10 cellular contexts compared by ENCODE assay signal in genomic region chr10:17232276-17232987, GRCh38. TPM values are rescaled to one million over a fixed set of nuclear protein-coding genes. Genes with fewer than 3 reads are reported as not detected.
A peak's percentile ranks its signal among the peaks of the same experiment; 100 is the strongest.
DNase-seq lines count a peak whose midpoint lies in the region; TF ChIP-seq lines count a peak whose summit lies in the region.
"Had no signal": no experiment of that assay in that cellular context is flagged by ENCODE, and none has a peak within 500 bp of the region (broad histone marks: within the 10 kb centered on the region; RNA-seq: fewer than 3 reads in every experiment).

No MANE protein-coding gene starts in this region.

- peaks cover 25% of the 10 kb centered on the region for H3K4me1 ChIP-seq in effector memory CD4-positive, alpha-beta T cell (ENCODE audit: control insufficient read depth, insufficient read depth, low read length, poor library complexity, severe bottlenecking)

- H3K27ac ChIP-seq in effector memory CD4-positive, alpha-beta T cell (ENCODE audit: insufficient read depth, low read length, poor library complexity, severe bottlenecking): peak overlapping the region; percentile 20

- no peak for TF ChIP-seq CTCF in GM13977 (IDR thresholded peaks at IDR 0.05; ENCODE audit: extremely low read depth, insufficient read depth, missing control alignments)

- H3K27me3 ChIP-seq in MG63: no peaks in the 10 kb centered on the region
- no peaks in the 10 kb centered on the region for H3K27me3 ChIP-seq in effector memory CD4-positive, alpha-beta T cell (replicated peaks; ENCODE audit: control insufficient read depth, insufficient read depth, low read length, poor library complexity, severe bottlenecking)

- in situ Hi-C loops in GM13977 (cut with MboI; ENCODE audit: low pct_unique_long_range_greater_than_20kb, low sequenced_read_pairs, unreplicated experiment): no loop called here

- no peaks in the 10 kb centered on the region for H3K9me3 ChIP-seq in MG63
- H3K9me3 ChIP-seq in effector memory CD4-positive, alpha-beta T cell (ENCODE audit: control insufficient read depth, low read length): no peaks in the 10 kb centered on the region

- H3K4me3 ChIP-seq in MG63 (peak overlapping the region; percentile 82), skeletal muscle cell (ENCODE audit: low read depth, low read length) (peak overlapping the region; percentile 97)
- peak overlapping the region; percentile 91 for H3K4me3 ChIP-seq in effector memory CD4-positive, alpha-beta T cell (ENCODE audit: insufficient read depth, low read depth, low read length, poor library complexity, severe bottlenecking)

- DNase-seq in GM13977 (ENCODE audit: low spot score): peak; percentile 46
- DNase-seq in MG63: no peak
- no peak for DNase-seq in effector memory CD4-positive, alpha-beta T cell
- DNase-seq in skeletal muscle cell (ENCODE audit: low read depth): no peak
- no peak for DNase-seq in NCI-H1436 (lab: John Stamatoyannopoulos, UW)
- DNase-seq in NCI-H2029 (lab: John Stamatoyannopoulos, UW): no peak
- DNase-seq in epidermal melanocyte (ENCODE audit: insufficient read length, low spot score): no peak
- no peak for DNase-seq in foreskin melanocyte
- DNase-seq: activated effector memory CD4-positive, alpha-beta T cell treated with anti-CD3 and anti-CD28 coated beads, Interleukin-2, amount 50 U/mL, for 16 hours; NCI-H226 had no signal

- peaks cover 83% of the 10 kb centered on the region for H3K36me3 ChIP-seq in MG63
- peaks cover 69% of the 10 kb centered on the region for H3K36me3 ChIP-seq in effector memory CD4-positive, alpha-beta T cell (ENCODE audit: control insufficient read depth, insufficient read depth, low read length)

RNA-seq across cellular contexts. Expression of gene VIM, which starts 4.4 kb away (rescaled TPM):
- 6,535 and 7,091 TPM in 2 replicates for total RNA-seq in MG63 (2014; rRNA removed; shearing (Covaris generic); ENCODE audit: low replicate concordance)

RNA-seq across cellular contexts. Expression of gene TRDMT1, which starts 31.0 kb away (rescaled TPM):
- total RNA-seq in MG63 (2014; rRNA removed; shearing (Covaris generic); ENCODE audit: low replicate concordance): 3.3 and 13.1 TPM in 2 replicates
